Comparison of ENCODE assay signal across 9 cellular contexts in the genomic region with DNA sequence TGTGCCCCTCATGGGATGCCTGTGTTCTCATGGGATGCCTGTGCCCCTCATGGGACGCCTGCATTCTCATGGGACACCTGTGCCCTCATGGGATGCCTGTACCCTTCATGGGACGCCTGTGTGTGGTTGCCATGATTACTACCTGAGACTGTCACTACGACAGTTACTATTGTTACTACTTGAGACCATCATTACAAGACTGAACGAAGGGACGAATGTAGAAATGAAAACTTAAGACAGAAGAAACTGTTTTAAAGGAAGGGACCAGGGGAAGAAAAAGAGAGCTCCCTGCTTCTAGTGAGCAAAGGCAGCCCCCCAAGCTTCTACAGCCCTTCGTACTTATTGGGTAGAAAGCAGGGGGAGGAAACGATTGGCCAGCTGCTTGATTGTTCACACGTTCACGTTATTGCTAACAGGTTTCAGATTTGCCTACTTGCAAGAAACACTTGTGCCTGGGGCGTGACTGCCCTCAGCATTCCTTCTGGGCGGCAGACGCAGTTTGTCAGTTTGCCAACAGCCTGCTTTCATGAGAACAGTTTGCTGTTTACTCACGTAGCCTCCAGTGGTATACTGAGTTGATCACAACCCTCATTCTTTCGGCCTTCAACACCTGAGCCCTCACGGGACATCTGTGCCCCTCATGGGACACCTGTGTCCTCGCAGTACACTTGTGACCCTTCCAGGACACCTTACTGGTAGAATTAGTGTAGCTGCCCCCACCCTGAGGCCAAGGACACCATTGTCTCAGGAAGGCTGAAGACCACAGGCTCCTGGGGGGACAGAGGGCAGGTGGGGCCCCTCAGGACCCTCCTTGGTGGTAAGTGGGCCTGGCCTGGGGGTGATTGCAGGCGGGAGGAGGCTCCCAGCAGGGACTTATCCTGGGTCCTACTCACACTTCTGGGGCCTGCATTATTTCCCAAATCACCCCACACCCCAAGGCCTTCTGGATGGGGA. TPM values are rescaled to one million over a fixed set of nuclear protein-coding genes. Genes with fewer than 3 reads are reported as not detected.
A peak's percentile ranks its signal among the peaks of the same experiment; 100 is the strongest.
DNase-seq lines count a peak whose midpoint lies in the region; ATAC-seq and TF ChIP-seq lines count a peak whose summit lies in the region.
"Had no signal": no experiment of that assay in that cellular context is flagged by ENCODE, and none has a peak within 500 bp of the region (broad histone marks: within the 10 kb centered on the region; RNA-seq: fewer than 3 reads in every experiment).

No MANE protein-coding gene starts in this region.

- peaks cover 61% of the 10 kb centered on the region for H3K4me1 ChIP-seq in OCI-LY7 (ENCODE audit: insufficient read depth, low read length, poor library complexity, severe bottlenecking)
- peaks cover 16% of the 10 kb centered on the region in 2 donors for H3K4me1 ChIP-seq in duodenal mucosa (ENCODE audit: control insufficient read depth in 1 of 2, insufficient read depth in 2 of 2, low read length in 2 of 2)
- H3K4me1 ChIP-seq in smooth muscle cell (ENCODE audit: low read depth): no peaks in the 10 kb centered on the region

- H2AFZ ChIP-seq in OCI-LY7 (ENCODE audit: low read length) (no peak overlapping the region), smooth muscle cell (ENCODE audit: low read depth) (no peak overlapping the region)

- H3K36me3 ChIP-seq in OCI-LY7 (ENCODE audit: insufficient read depth, low read length) (no peaks in the 10 kb centered on the region), duodenal mucosa (ENCODE audit: control insufficient read depth in 1 of 2, insufficient read depth in 2 of 2, low read length in 2 of 2) (no peaks in the 10 kb centered on the region), smooth muscle cell (ENCODE audit: low read depth) (no peaks in the 10 kb centered on the region)

- H3K27ac ChIP-seq in OCI-LY7 (ENCODE audit: low read depth, low read length, poor library complexity, severe bottlenecking) (no peak overlapping the region), duodenal mucosa (ENCODE audit: low read depth, low read length) (peak overlapping the region; percentile 46), smooth muscle cell (ENCODE audit: low read depth) (peak overlapping the region; percentile 80)
- H3K27ac ChIP-seq: 22Rv1 had no signal

- intact Hi-C loops in OCI-LY7 (cut with micrococcal nuclease; ENCODE audit: unreplicated experiment): no loop called here

- H3K9me2 ChIP-seq in OCI-LY7 (ENCODE audit: insufficient read depth, low read length): no peaks in the 10 kb centered on the region

- peak; percentile 70 for DNase-seq in DMS 273 (lab: John Stamatoyannopoulos, UW; ENCODE audit: unreplicated experiment)
- DNase-seq in DMS 273 treated with DMSO at 0.1 percent for 48 hours (lab: John Stamatoyannopoulos, UW): no peak
- no peak for DNase-seq in OCI-LY7 (ENCODE audit: low spot score)
- no peak for DNase-seq in smooth muscle cell (lab: John Stamatoyannopoulos, UW; ENCODE audit: unreplicated experiment)
- no peak for DNase-seq in NCI-H1092 treated with DMSO at 0.1 percent for 48 hours (lab: John Stamatoyannopoulos, UW)

- H3K79me2 ChIP-seq in OCI-LY7 (ENCODE audit: insufficient read depth, low read depth, low read length) (no peaks in the 10 kb centered on the region), smooth muscle cell (ENCODE audit: low read depth) (no peaks in the 10 kb centered on the region)

- H3F3A ChIP-seq in smooth muscle cell (ENCODE audit: low read depth): no peaks in the 10 kb centered on the region

- 66% methylated on average over 17 of the region's 17 CpGs for WGBS in smooth muscle cell (ENCODE audit: low lambda C conversion rate)

- ATAC-seq in GM21390 (IDR thresholded peaks at IDR 0.05; ENCODE audit: unreplicated experiment) (no peak), GM21529 (IDR thresholded peaks at IDR 0.05; ENCODE audit: unreplicated experiment) (no peak)

- H3K9ac ChIP-seq in duodenal mucosa (ENCODE audit: low read depth in 1 of 2, low read length in 2 of 2): peak overlapping the region; percentile 12 to 48
- peak overlapping the region; percentile 57 for H3K9ac ChIP-seq in smooth muscle cell (ENCODE audit: low read depth)

- H3K4me2 ChIP-seq in OCI-LY7 (ENCODE audit: low read length) (0 out of 2 replicates have a peak overlapping the region, but pooled peaks have one; percentile 6), smooth muscle cell (no peak overlapping the region)

- no TSS peak for BruUV-seq in OCI-LY7 (replicated peaks; lab: Mats Ljungman, UMichigan)

- CTCF ChIA-PET in OCI-LY7 (lab: Charles Lee; ENCODE audit: unreplicated experiment): no interaction called here

- TF ChIP-seq CTCF in OCI-LY7 (conservative IDR thresholded peaks at IDR 0.05; ENCODE audit: low read length) (no peak), smooth muscle cell (IDR thresholded peaks at IDR 0.05; ENCODE audit: borderline replicate concordance, insufficient read depth, poor library complexity, severe bottlenecking) (no peak)

- H3K27me3 ChIP-seq in duodenal mucosa (ENCODE audit: control insufficient read depth in 1 of 2, insufficient read depth in 2 of 2, low read length in 2 of 2) (no peaks in the 10 kb centered on the region), smooth muscle cell (ENCODE audit: low read depth) (no peaks in the 10 kb centered on the region)

- H3K9me3 ChIP-seq in OCI-LY7 (ENCODE audit: low read length) (no peaks in the 10 kb centered on the region), duodenal mucosa (ENCODE audit: control insufficient read depth in 1 of 2, low read length in 2 of 2) (no peaks in the 10 kb centered on the region), smooth muscle cell (replicated peaks; ENCODE audit: low read depth) (no peaks in the 10 kb centered on the region)

- H4K20me1 ChIP-seq in OCI-LY7 (ENCODE audit: insufficient read depth, low read length): no peaks in the 10 kb centered on the region
- H4K20me1 ChIP-seq in smooth muscle cell (ENCODE audit: low read depth): no peaks in the 10 kb centered on the region

- H3K4me3 ChIP-seq in OCI-LY7 (ENCODE audit: low read depth, low read length, poor library complexity, severe bottlenecking) (no peak overlapping the region), duodenal mucosa (ENCODE audit: low read depth in 1 of 2, low read length in 2 of 2) (no peak overlapping the region), smooth muscle cell (no peak overlapping the region)

- POLR2A ChIA-PET in OCI-LY7 (lab: Charles Lee): no interaction called here

RNA-seq across cellular contexts. Expression of gene S1PR4, which starts 2.5 kb away (rescaled TPM):
- total RNA-seq in OCI-LY7 (2014; rRNA removed; shearing (Covaris generic)): 25.9 and 34.1 TPM in 2 replicates
- total RNA-seq in OCI-LY7 (2022) (25.8 and 26.5 TPM in 2 replicates), smooth muscle cell (not detected in 2 replicates)
- polyA plus RNA-seq in smooth muscle cell: not detected in 2 replicates

RNA-seq across cellular contexts. Expression of gene NCLN, which starts 9.7 kb away (rescaled TPM):
- total RNA-seq in OCI-LY7 (2014; rRNA removed; shearing (Covaris generic)): 33.2 and 49.2 TPM in 2 replicates
- total RNA-seq in OCI-LY7 (2022) (52.7 and 61.9 TPM in 2 replicates), smooth muscle cell (24.2 and 44.5 TPM in 2 replicates)
- 95.9 and 97.4 TPM in 2 replicates for polyA plus RNA-seq in smooth muscle cell

RNA-seq across cellular contexts. Expression of gene GNA15, which starts 40.2 kb away (rescaled TPM):
- total RNA-seq in OCI-LY7 (2014; rRNA removed; shearing (Covaris generic)): not detected in 2 replicates
- not detected in 2 replicates for total RNA-seq in OCI-LY7 (2022)
- total RNA-seq in smooth muscle cell: 1.5 and 1.8 TPM in 2 replicates
- 0.43 and 1.2 TPM in 2 replicates for polyA plus RNA-seq in smooth muscle cell

RNA-seq across cellular contexts. Expression of gene CELF5, which starts 48.4 kb away (rescaled TPM):
- total RNA-seq in OCI-LY7 (2014; rRNA removed; shearing (Covaris generic)): 0.13 TPM in 1 of 2 replicates, not detected in the other
- not detected in 2 replicates for total RNA-seq in OCI-LY7 (2022)
- total RNA-seq in smooth muscle cell: not detected in 2 replicates
- 0.18 TPM in 1 of 2 replicates, not detected in the other for polyA plus RNA-seq in smooth muscle cell

Comparison
In these comparisons a context has a peak if more than half of its experiments do, and no peak if none do; other contexts are left out.
1. RNA of gene S1PR4, which starts 2.5 kb away (total RNA-seq): 25.8 to 34.1 TPM in OCI-LY7; not detected in smooth muscle cell; every median in the first group is over 10 times any median in the second.